Comparison of ENCODE assay signal across 8 cellular contexts in genomic region chr1:155308493-155309422, GRCh38. TPM values are rescaled to one million over a fixed set of nuclear protein-coding genes. Genes with fewer than 3 reads are reported as not detected.
DNase-seq lines count a peak whose midpoint lies in the region; ATAC-seq, FAIRE-seq and TF ChIP-seq lines count a peak whose summit lies in the region.

Gene FDPS, plus strand, starts transcription at chr1:155308866. Its CDS starts 924 bp downstream, at chr1:155309790.

- peaks cover 9 to 33% of the 10 kb centered on the region in 2 donors for H3K4me1 ChIP-seq in adrenal gland (replicated peaks in 1 of 2)

- H3K9me3 ChIP-seq in adrenal gland (replicated peaks in 1 of 3) = no peaks in the 10 kb centered on the region

- no peaks in the 10 kb centered on the region for H3K9me3 Mint-ChIP-seq in type B pancreatic cell

- peak within 1 kb of the TSS; percentile 99 for H3K4me3 Mint-ChIP-seq in type B pancreatic cell

- peak within 1 kb of the TSS; percentile 94 for H3K27ac Mint-ChIP-seq in type B pancreatic cell

- 0 to 1% (median 0%) methylated on average over 25 to 51 of the region's 51 CpGs for WGBS in adrenal gland, 4 donors

- peaks cover 12% of the 10 kb centered on the region for H3K4me1 Mint-ChIP-seq in type B pancreatic cell (ENCODE audit: unreplicated experiment)

- H3K4me3 ChIP-seq in adrenal gland = peak within 1 kb of the TSS; percentile 51 to 79 (median 63)

- H3K27ac ChIP-seq in adrenal gland = peak within 1 kb of the TSS; percentile 79 to 95 (median 89)

- no peaks in the 10 kb centered on the region for H3K27me3 Mint-ChIP-seq in type B pancreatic cell

- H3K36me3 ChIP-seq in adrenal gland (replicated peaks in 1 of 2) = peaks cover 0 to 4% of the 10 kb centered on the region in 2 donors

- peak; percentile 96 for DNase-seq in GM12892 (ENCODE audit: insufficient read length)
- DNase-seq in NCI-H146 (lab: John Stamatoyannopoulos, UW) = peak; percentile 99
- peak; percentile 94 to 99 (median 97) for DNase-seq in T-helper 1 cell
- peak; percentile 98 to 100 (median 99) for DNase-seq in adrenal gland
- peak; percentile 100 for DNase-seq in cardiac septum (ENCODE audit: low spot score)
- peak; percentile 99 for DNase-seq in pons (ENCODE audit: low spot score)
- peak; percentile 93 for DNase-seq in type B pancreatic cell (ENCODE audit: extremely low spot score, unreplicated experiment)

- TF ChIP-seq CTCF in adrenal gland (IDR thresholded peaks at IDR 0.05) (peak in 5 of 6 experiments; percentile 16 to 46 (median 35)), type B pancreatic cell (conservative IDR thresholded peaks at IDR 0.05) (no peak)

- ATAC-seq in HG02852 (IDR thresholded peaks at IDR 0.05; ENCODE audit: unreplicated experiment) = peak; percentile 94

- no peaks in the 10 kb centered on the region for H3K27me3 ChIP-seq in adrenal gland

- FAIRE-seq in GM12892 (lab: Jason Lieb, UNC) = peak; percentile 97

- H3K36me3 Mint-ChIP-seq in type B pancreatic cell = peaks cover 17% of the 10 kb centered on the region

- intact Hi-C loops in adrenal gland (cut with DNase I) (loop anchor here in 1 of 2 donors (5.0 kb wide), 1 partner anchor 46 kb away; the partner anchor contains the start of gene SCAMP3), cardiac septum (cut with DNase I) (loop anchor here (1.0 to 2.0 kb wide), 3 partner anchors 15 to 54 kb away; partner anchors contain the start of genes ENTREP3 and HCN3)

- TF ChIP-seq POLR2A in GM12892 (IDR thresholded peaks at IDR 0.05; ENCODE audit: low read depth, low read length) (peak; percentile 55), adrenal gland (IDR thresholded peaks at IDR 0.05) (peak; percentile 72 to 87)

RNA-seq across cellular contexts. Expression of gene FDPS, which starts in this region (rescaled TPM):
- 419 TPM for polyA plus RNA-seq in GM12892 (2012; ENCODE audit: missing spikeins)
- 1,000 to 10,000 TPM in 1 of 8 donors, 100 to 1,000 TPM in 7; 107 to 1,119 (median 172) TPM for total RNA-seq in adrenal gland
- 1,000 to 10,000 TPM in 1 of 3 donors, 100 to 1,000 TPM in 2; 167 to 2,274 (median 225) TPM for polyA plus RNA-seq in adrenal gland
- 83.1 TPM for total RNA-seq in cardiac septum
- total RNA-seq in type B pancreatic cell (ENCODE audit: low replicate concordance) = 183 and 187 TPM in 2 replicates

Comparison
In these comparisons a context has a peak if more than half of its experiments do, and no peak if none do; other contexts are left out.
1. Peak in every context shown above with its lines: DNase-seq, ATAC-seq, H3K4me3 ChIP-seq and H3K27ac ChIP-seq.